Comparison of ENCODE assay signal across 1 cellular context in the genomic region with DNA sequence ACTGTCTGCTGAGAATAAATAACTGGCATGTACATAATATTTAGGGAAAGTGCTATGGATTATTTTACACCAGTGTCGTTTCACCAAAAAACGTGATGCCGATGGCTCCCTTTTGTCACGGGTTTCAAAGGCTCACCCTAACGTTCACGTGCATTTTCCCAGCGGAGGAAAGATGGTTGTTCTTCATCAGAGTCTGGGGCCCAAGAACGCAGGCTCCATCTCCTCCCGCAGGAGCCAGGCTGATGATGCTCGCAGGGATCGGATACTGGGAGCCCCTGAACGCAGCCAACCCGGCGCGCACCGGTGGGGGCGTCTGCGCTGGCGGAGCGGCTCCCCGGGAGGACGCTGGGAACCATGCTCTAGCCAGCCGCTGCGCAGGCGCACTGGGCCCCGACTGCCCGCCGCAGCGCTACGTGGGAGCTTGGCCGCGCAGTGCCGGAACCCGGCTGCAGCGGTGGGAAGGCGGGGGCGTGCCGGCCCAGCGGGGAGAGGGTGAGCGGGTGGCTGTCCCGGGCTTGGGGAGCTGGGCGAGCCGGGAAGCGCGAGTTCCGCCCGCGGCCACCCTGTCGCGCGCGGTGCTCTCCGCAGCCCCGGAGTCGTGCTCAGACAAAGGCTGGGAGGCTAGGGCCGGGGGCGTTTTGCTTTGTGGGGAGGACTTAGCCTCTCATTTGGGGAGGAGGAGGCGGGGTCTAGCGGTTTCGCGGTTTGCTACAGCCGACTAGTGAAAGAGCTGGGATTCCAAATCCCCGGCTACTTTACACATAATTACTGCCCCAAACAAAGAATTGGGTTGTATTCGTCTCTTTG.
TF ChIP-seq lines count a peak whose summit lies in the region.

ZFP69B (plus strand) TSS at position 793 of the 807 bp plus-strand sequence. CDS start 486 bp downstream, outside the sequence.

TF ChIP-seq in HepG2, 621 proteins besides CTCF, POLR2A, EP300 and RAD21 (continued from another document):
- TF ChIP-seq RERE (CRISPR knock-in tag; IDR thresholded peaks at IDR 0.05; ENCODE audit: low read depth) (no peak), MEF2D (CRISPR knock-in tag; IDR thresholded peaks at IDR 0.05) (no peak), ZNF678 (CRISPR knock-in tag; IDR thresholded peaks at IDR 0.05) (no peak), CEBPZ (IDR thresholded peaks at IDR 0.05; ENCODE audit: low read length) (no peak), KDM5A (IDR thresholded peaks at IDR 0.05; ENCODE audit: borderline replicate concordance, low read length) (no peak; the same call in 1 of the 2 replicates), MTA3 (CRISPR knock-in tag; IDR thresholded peaks at IDR 0.05) (no peak), GPN1 (CRISPR knock-in tag; IDR thresholded peaks at IDR 0.05; ENCODE audit: borderline replicate concordance) (no peak), JUN (CRISPR knock-in tag; IDR thresholded peaks at IDR 0.05) (0 out of 2 replicates have a peak, but pooled peaks have one; percentile 16), ATF3 (CRISPR knock-in tag; IDR thresholded peaks at IDR 0.05) (no peak; the same call in 1 of the 2 replicates), ZEB1 (IDR thresholded peaks at IDR 0.05; ENCODE audit: insufficient replicate concordance, low read depth) (no peak), NFAT5 (CRISPR knock-in tag; IDR thresholded peaks at IDR 0.05) (no peak), ZNF34 (CRISPR knock-in tag; IDR thresholded peaks at IDR 0.05; ENCODE audit: borderline replicate concordance) (no peak), ZNF121 (CRISPR knock-in tag; IDR thresholded peaks at IDR 0.05) (no peak), KLF11 (CRISPR knock-in tag; IDR thresholded peaks at IDR 0.05) (no peak), RBM22 (optimal IDR thresholded peaks at IDR 0.05; ENCODE audit: low read length) (no peak), ZFX (CRISPR knock-in tag; IDR thresholded peaks at IDR 0.05; ENCODE audit: low read depth) (peak; percentile 77), ZNF543 (CRISPR knock-in tag; IDR thresholded peaks at IDR 0.05) (peak; percentile 88), ZNF180 (CRISPR knock-in tag; IDR thresholded peaks at IDR 0.05; ENCODE audit: borderline replicate concordance, low read depth) (no peak), HES4 (CRISPR knock-in tag; IDR thresholded peaks at IDR 0.05; ENCODE audit: borderline replicate concordance) (no peak), ZNF260 (CRISPR knock-in tag; IDR thresholded peaks at IDR 0.05; ENCODE audit: borderline replicate concordance, low read depth) (no peak), HDAC6 (IDR thresholded peaks at IDR 0.05; ENCODE audit: low read depth, low read length) (no peak), ZSCAN25 (CRISPR knock-in tag; IDR thresholded peaks at IDR 0.05) (0 out of 2 replicates have a peak, but pooled peaks have one; percentile 24)
